In genomic region chr7:138001529-138002095, GRCh38 we compare ENCODE assay signal across 1 cellular context.
A peak's percentile ranks its signal among the peaks of the same experiment; 100 is the strongest.
TF ChIP-seq lines count a peak whose summit lies in the region.

A gene with protein sequence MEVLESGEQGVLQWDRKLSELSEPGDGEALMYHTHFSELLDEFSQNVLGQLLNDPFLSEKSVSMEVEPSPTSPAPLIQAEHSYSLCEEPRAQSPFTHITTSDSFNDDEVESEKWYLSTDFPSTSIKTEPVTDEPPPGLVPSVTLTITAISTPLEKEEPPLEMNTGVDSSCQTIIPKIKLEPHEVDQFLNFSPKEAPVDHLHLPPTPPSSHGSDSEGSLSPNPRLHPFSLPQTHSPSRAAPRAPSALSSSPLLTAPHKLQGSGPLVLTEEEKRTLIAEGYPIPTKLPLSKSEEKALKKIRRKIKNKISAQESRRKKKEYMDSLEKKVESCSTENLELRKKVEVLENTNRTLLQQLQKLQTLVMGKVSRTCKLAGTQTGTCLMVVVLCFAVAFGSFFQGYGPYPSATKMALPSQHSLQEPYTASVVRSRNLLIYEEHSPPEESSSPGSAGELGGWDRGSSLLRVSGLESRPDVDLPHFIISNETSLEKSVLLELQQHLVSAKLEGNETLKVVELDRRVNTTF (minus strand): TSS chr7:138002086. CDS start chr7:138001705, 381 bp downstream.

TF ChIP-seq in K562, 482 proteins besides CTCF, POLR2A, EP300 and RAD21 (continued from another document):
- TF ChIP-seq, protein P1, sequence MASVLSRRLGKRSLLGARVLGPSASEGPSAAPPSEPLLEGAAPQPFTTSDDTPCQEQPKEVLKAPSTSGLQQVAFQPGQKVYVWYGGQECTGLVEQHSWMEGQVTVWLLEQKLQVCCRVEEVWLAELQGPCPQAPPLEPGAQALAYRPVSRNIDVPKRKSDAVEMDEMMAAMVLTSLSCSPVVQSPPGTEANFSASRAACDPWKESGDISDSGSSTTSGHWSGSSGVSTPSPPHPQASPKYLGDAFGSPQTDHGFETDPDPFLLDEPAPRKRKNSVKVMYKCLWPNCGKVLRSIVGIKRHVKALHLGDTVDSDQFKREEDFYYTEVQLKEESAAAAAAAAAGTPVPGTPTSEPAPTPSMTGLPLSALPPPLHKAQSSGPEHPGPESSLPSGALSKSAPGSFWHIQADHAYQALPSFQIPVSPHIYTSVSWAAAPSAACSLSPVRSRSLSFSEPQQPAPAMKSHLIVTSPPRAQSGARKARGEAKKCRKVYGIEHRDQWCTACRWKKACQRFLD (CRISPR knock-in tag; IDR thresholded peaks at IDR 0.05), result 0 out of 2 replicates have a peak, but pooled peaks have one; percentile 58
- TF ChIP-seq ZNF232 (CRISPR knock-in tag; IDR thresholded peaks at IDR 0.05) (0 out of 2 replicates have a peak, but pooled peaks have one; percentile 10), ZNF263 (CRISPR knock-in tag; IDR thresholded peaks at IDR 0.05; ENCODE audit: borderline replicate concordance) (peak; percentile 72; the same call in 1 of the 2 replicates), ERF (CRISPR knock-in tag; IDR thresholded peaks at IDR 0.05) (peak; percentile 93), ZBTB43 (CRISPR knock-in tag; IDR thresholded peaks at IDR 0.05) (peak; percentile 94; the same call in 1 of the 2 replicates), TRIM28 (IDR thresholded peaks at IDR 0.05) (0 out of 2 replicates have a peak, but pooled peaks have one; percentile 31), PML (IDR thresholded peaks at IDR 0.05; ENCODE audit: low read length) (peak; percentile 55; the same call in 1 of the 2 replicates), GATA2 (CRISPR knock-in tag; IDR thresholded peaks at IDR 0.05) (no peak), SMAD1 (IDR thresholded peaks at IDR 0.05; ENCODE audit: low read depth, low read length, partially characterized antibody) (peak; percentile 60), TRIM24 (IDR thresholded peaks at IDR 0.05) (peak in 1 of 2 experiments; percentile 34; a peak in 1 of 4 replicates), POLR2AphosphoS5 (IDR thresholded peaks at IDR 0.05; ENCODE audit: control insufficient read depth, insufficient read depth, low read depth, low read length) (peak; percentile 67; the same call in 1 of the 2 replicates), ZFP30 (CRISPR knock-in tag; IDR thresholded peaks at IDR 0.05; ENCODE audit: borderline replicate concordance) (no peak), ZNF408 (CRISPR knock-in tag; IDR thresholded peaks at IDR 0.05; ENCODE audit: low read depth) (no peak), NFIC (IDR thresholded peaks at IDR 0.05) (peak; percentile 74), SIN3A (IDR thresholded peaks at IDR 0.05; ENCODE audit: borderline replicate concordance in 2 of 2, control insufficient read depth in 1 of 2, low read depth in 2 of 2, low read length in 2 of 2) (peak; percentile 58 to 84; a peak in 3 of 4 replicates), TARDBP (IDR thresholded peaks at IDR 0.05) (peak; percentile 50; the same call in 1 of the 2 replicates), TAF7 (tag; IDR thresholded peaks at IDR 0.05) (peak; percentile 29; the same call in 1 of the 2 replicates), MYC (IDR thresholded peaks at IDR 0.05; ENCODE audit: low read depth, low read length) (peak; percentile 6; the same call in 1 of the 2 replicates), MYC (CRISPR knock-in tag; IDR thresholded peaks at IDR 0.05; ENCODE audit: borderline replicate concordance, low read depth) (peak; percentile 75; the same call in 1 of the 2 replicates), NR2C1 (IDR thresholded peaks at IDR 0.05) (no peak), NR2C1 (tag; IDR thresholded peaks at IDR 0.05) (no peak), ZNF277 (CRISPR knock-in tag; IDR thresholded peaks at IDR 0.05; ENCODE audit: borderline replicate concordance) (no peak), GABPB1 (CRISPR knock-in tag; IDR thresholded peaks at IDR 0.05) (no peak), BHLHE40 (IDR thresholded peaks at IDR 0.05; ENCODE audit: low read length) (peak; percentile 80)
- TF ChIP-seq, protein P2, sequence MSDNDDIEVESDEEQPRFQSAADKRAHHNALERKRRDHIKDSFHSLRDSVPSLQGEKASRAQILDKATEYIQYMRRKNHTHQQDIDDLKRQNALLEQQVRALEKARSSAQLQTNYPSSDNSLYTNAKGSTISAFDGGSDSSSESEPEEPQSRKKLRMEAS (CRISPR knock-in tag; IDR thresholded peaks at IDR 0.05), result peak; percentile 90
- TF ChIP-seq, protein P3, sequence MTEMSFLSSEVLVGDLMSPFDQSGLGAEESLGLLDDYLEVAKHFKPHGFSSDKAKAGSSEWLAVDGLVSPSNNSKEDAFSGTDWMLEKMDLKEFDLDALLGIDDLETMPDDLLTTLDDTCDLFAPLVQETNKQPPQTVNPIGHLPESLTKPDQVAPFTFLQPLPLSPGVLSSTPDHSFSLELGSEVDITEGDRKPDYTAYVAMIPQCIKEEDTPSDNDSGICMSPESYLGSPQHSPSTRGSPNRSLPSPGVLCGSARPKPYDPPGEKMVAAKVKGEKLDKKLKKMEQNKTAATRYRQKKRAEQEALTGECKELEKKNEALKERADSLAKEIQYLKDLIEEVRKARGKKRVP (CRISPR knock-in tag; IDR thresholded peaks at IDR 0.05), result no peak
